ENCODE assay signal across 9 cellular contexts in the genomic region with DNA sequence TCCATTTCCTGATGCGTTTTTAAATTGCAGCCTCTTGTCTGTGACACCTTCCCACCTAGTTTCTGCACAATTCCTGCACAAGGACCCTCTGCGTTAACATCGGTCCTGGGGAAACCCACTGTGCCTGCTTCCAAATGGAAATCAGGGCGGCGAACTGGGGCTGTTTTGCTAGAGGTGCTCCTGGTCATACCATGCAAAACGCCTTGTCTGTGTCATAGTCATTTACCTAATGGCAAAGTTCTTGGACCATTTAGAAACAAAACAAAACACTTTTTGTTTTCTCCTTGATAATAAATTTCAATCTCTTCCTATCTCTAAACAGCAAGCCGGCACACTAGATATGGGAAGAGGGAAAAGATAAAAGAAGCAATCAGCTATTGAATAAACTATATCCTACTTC.
A peak's percentile ranks its signal among the peaks of the same experiment; 100 is the strongest.
DNase-seq lines count a peak whose midpoint lies in the region; ATAC-seq and TF ChIP-seq lines count a peak whose summit lies in the region.
"Had no signal": no experiment of that assay in that cellular context is flagged by ENCODE, and none has a peak within 500 bp of the region (broad histone marks: within the 10 kb centered on the region; RNA-seq: fewer than 3 reads in every experiment).

No MANE protein-coding gene starts in this region.

- H3K27ac Mint-ChIP-seq in Calu3 (ENCODE audit: unreplicated experiment): peak overlapping the region; percentile 97

- H3K27ac ChIP-seq in SJSA1 (peak overlapping the region; percentile 68), epithelial cell of prostate (peak overlapping the region; percentile 88), rectal smooth muscle tissue (ENCODE audit: low read depth, low read length) (peak overlapping the region; percentile 29)
- H3K27ac ChIP-seq: foreskin keratinocyte had no signal

- H3K27me3 Mint-ChIP-seq in Calu3 (ENCODE audit: unreplicated experiment): no peaks in the 10 kb centered on the region

- ATAC-seq in GM21367 (IDR thresholded peaks at IDR 0.05; ENCODE audit: unreplicated experiment) (no peak), HG02759 (IDR thresholded peaks at IDR 0.05; ENCODE audit: unreplicated experiment) (no peak)
- ATAC-seq: foreskin keratinocyte had no signal

- H3K4me1 Mint-ChIP-seq in Calu3 (ENCODE audit: low read depth, unreplicated experiment): peaks cover 45% of the 10 kb centered on the region

- H3K9me3 Mint-ChIP-seq in Calu3 (ENCODE audit: low read depth, unreplicated experiment): peaks cover 2% of the 10 kb centered on the region

- DNase-seq in Calu3 (no peak), SJSA1 (ENCODE audit: low read depth in 1 of 2, low spot score in 2 of 2) (no peak), epithelial cell of prostate (ENCODE audit: low read depth, low spot score) (no peak), NCI-H187 (lab: John Stamatoyannopoulos, UW) (no peak), UCSD-AML1 (lab: John Stamatoyannopoulos, UW; ENCODE audit: unreplicated experiment) (no peak)
- DNase-seq: foreskin keratinocyte had no signal

- H3K4me3 ChIP-seq in SJSA1: peak overlapping the region; percentile 38
- H3K4me3 ChIP-seq in rectal smooth muscle tissue (ENCODE audit: low read length): peak overlapping the region; percentile 65

- TSS peak; percentile 47 for BruUV-seq in Calu3 (replicated peaks; lab: Mats Ljungman, UMichigan)

- peaks cover 52% of the 10 kb centered on the region for H3K4me1 ChIP-seq in SJSA1 (replicated peaks)
- peaks cover 10% of the 10 kb centered on the region for H3K4me1 ChIP-seq in rectal smooth muscle tissue (ENCODE audit: control insufficient read depth, insufficient read depth, low read length)

- CTCF ChIA-PET in Calu3 (lab: Charles Lee): interaction anchor here (0.8 to 1.8 kb wide), 8 partner anchors 9 to 68 kb away, joined by 3 to 10 read pairs (median 4); no protein-coding TSS in a partner anchor

- peak overlapping the region; percentile 90 for H3K4me3 Mint-ChIP-seq in Calu3 (ENCODE audit: low read depth, unreplicated experiment)

- no peak for TF ChIP-seq CTCF in Calu3 (IDR thresholded peaks at IDR 0.05; ENCODE audit: unreplicated experiment)

- H3K9me3 ChIP-seq in SJSA1 (replicated peaks): no peaks in the 10 kb centered on the region

- intact Hi-C loops in Calu3 (cut with micrococcal nuclease; ENCODE audit: unreplicated experiment): loop anchor here (1.0 to 5.0 kb wide), 2 partner anchors 45 to 66 kb away; no protein-coding TSS in a partner anchor

- H3K9ac ChIP-seq in rectal smooth muscle tissue (ENCODE audit: low read length): peak overlapping the region; percentile 7

- no peaks in the 10 kb centered on the region for H3K27me3 ChIP-seq in SJSA1 (replicated peaks)
- H3K27me3 ChIP-seq in rectal smooth muscle tissue (ENCODE audit: control insufficient read depth, insufficient read depth, low read length): no peaks in the 10 kb centered on the region
- H3K27me3 ChIP-seq: foreskin keratinocyte had no signal

- H3K36me3 Mint-ChIP-seq in Calu3 (ENCODE audit: insufficient read depth, unreplicated experiment): peaks cover 69% of the 10 kb centered on the region

- H3K36me3 ChIP-seq in SJSA1 (peaks cover 21% of the 10 kb centered on the region), rectal smooth muscle tissue (ENCODE audit: control insufficient read depth, insufficient read depth, low read length) (peaks cover 4% of the 10 kb centered on the region)

Comparison
In these comparisons a context has a peak if more than half of its experiments do, and no peak if none do; other contexts are left out.
1. H3K27ac ChIP-seq: peak in every context shown above with its lines; median percentile 88 in epithelial cell of prostate; 68 in SJSA1; 29 in rectal smooth muscle tissue.